ENCODE assay signal across 23 cellular contexts in genomic region chr4:102472441-102473013, GRCh38. TPM values are rescaled to one million over a fixed set of nuclear protein-coding genes. Genes with fewer than 3 reads are reported as not detected.
DNase-seq lines count a peak whose midpoint lies in the region; ATAC-seq, FAIRE-seq and TF ChIP-seq lines count a peak whose summit lies in the region.
"Had no signal": no experiment of that assay in that cellular context is flagged by ENCODE, and none has a peak within 500 bp of the region (broad histone marks: within the 10 kb centered on the region; RNA-seq: fewer than 3 reads in every experiment).

No MANE protein-coding gene starts in this region.

- no peaks in the 10 kb centered on the region for H3K27me3 Mint-ChIP-seq in activated naive CD8-positive, alpha-beta T cell treated with anti-CD3 and anti-CD28 coated beads for 36 hours

- H3K9me3 ChIP-seq in colonic mucosa = no peaks in the 10 kb centered on the region
- H3K9me3 ChIP-seq in pancreas = no peaks in the 10 kb centered on the region
- H3K9me3 ChIP-seq: BE2C had no signal

- H3K36me3 ChIP-seq in colonic mucosa = no peaks in the 10 kb centered on the region
- H3K36me3 ChIP-seq in pancreas = no peaks in the 10 kb centered on the region
- H3K36me3 ChIP-seq: BE2C had no signal

- H3K4me1 ChIP-seq in colonic mucosa (no peaks in the 10 kb centered on the region), pancreas (no peaks in the 10 kb centered on the region)
- H3K4me1 ChIP-seq: BE2C had no signal

- H3K27ac ChIP-seq in 22Rv1 (peak overlapping the region; percentile 47), colonic mucosa (peak overlapping the region; percentile 38), pancreas (no peak overlapping the region)

- WGBS in pancreas, 2 donors = 35 to 39% methylated on average over 1 of the region's 1 CpG

- TF ChIP-seq CTCF in 22Rv1 (IDR thresholded peaks at IDR 0.05) = no peak
- no peak for TF ChIP-seq CTCF in colonic mucosa (IDR thresholded peaks at IDR 0.05)
- TF ChIP-seq CTCF in pancreas (IDR thresholded peaks at IDR 0.05) = no peak

- H3K27me3 ChIP-seq in colonic mucosa = no peaks in the 10 kb centered on the region
- H3K27me3 ChIP-seq in pancreas = no peaks in the 10 kb centered on the region

- H3K4me3 ChIP-seq in colonic mucosa (no peak overlapping the region), pancreas (no peak overlapping the region)
- H3K4me3 ChIP-seq: GM23338 had no signal

- peaks cover 20% of the 10 kb centered on the region for H3K4me1 Mint-ChIP-seq in activated naive CD8-positive, alpha-beta T cell treated with anti-CD3 and anti-CD28 coated beads for 36 hours
- H3K4me1 Mint-ChIP-seq: GM23338, IgD-negative memory B cell had no signal

- no peak overlapping the region for H3K9ac ChIP-seq in colonic mucosa (ENCODE audit: low read depth in 2 of 2, low read length in 2 of 2)

- intact Hi-C loops in colonic mucosa (cut with DNase I) = no loop called here
- intact Hi-C loops in pancreas (cut with DNase I) = no loop called here

- peak; percentile 5 for FAIRE-seq in pancreas (lab: Jason Lieb, UNC)
- FAIRE-seq: GM12892, H54, HTR-8/SVneo had no signal

- H3K36me3 Mint-ChIP-seq in activated naive CD8-positive, alpha-beta T cell treated with anti-CD3 and anti-CD28 coated beads for 36 hours = peaks cover 8% of the 10 kb centered on the region

- peaks cover 16% of the 10 kb centered on the region for H3K9me3 Mint-ChIP-seq in activated naive CD8-positive, alpha-beta T cell treated with anti-CD3 and anti-CD28 coated beads for 36 hours

- H3K4me3 Mint-ChIP-seq in activated naive CD8-positive, alpha-beta T cell treated with anti-CD3 and anti-CD28 coated beads for 36 hours = no peak overlapping the region
- H3K4me3 Mint-ChIP-seq: CD8-positive, alpha-beta memory T cell; GM23338; IgD-negative memory B cell had no signal

- DNase-seq in DMS53 treated with DMSO at 0.1 percent for 48 hours (lab: John Stamatoyannopoulos, UW; ENCODE audit: unreplicated experiment) (peak; percentile 21), colonic mucosa (no peak), pancreas (no peak)
- no peak for DNase-seq in activated naive CD8-positive, alpha-beta T cell treated with anti-CD3 and anti-CD28 coated beads for 36 hours
- DNase-seq: ACHN; BE2C; C1 segment of cervical spinal cord; CD4-positive, CD25-positive, alpha-beta regulatory T cell; CD8-positive, alpha-beta memory T cell; COR-L47; DMS 273 treated with DMSO at 0.1 percent for 48 hours; DMS79; GDM1; HCEC 1CT; KG1 had no signal

- no peak overlapping the region for H3K27ac Mint-ChIP-seq in activated naive CD8-positive, alpha-beta T cell treated with anti-CD3 and anti-CD28 coated beads for 36 hours
- H3K27ac Mint-ChIP-seq: CD4-positive, CD25-positive, alpha-beta regulatory T cell; CD8-positive, alpha-beta memory T cell; GM23338; IgD-negative memory B cell had no signal

- peak in 1 of 4 donors; percentile 53 for ATAC-seq in pancreas
- ATAC-seq in GM19455 (IDR thresholded peaks at IDR 0.05; ENCODE audit: unreplicated experiment) = no peak
- no peak for ATAC-seq in GM18519 (IDR thresholded peaks at IDR 0.05; ENCODE audit: low FRiP score, unreplicated experiment)
- ATAC-seq: GM23338 had no signal

RNA-seq across cellular contexts. Expression of gene NFKB1, which starts 28.6 kb away (rescaled TPM):
- total RNA-seq in colonic mucosa (10 to 100 TPM; 57.6 to 61.6 TPM), pancreas (10 to 100 TPM; 11.5 to 33.5 (median 16.3) TPM)
- polyA plus RNA-seq in pancreas = 10 to 100 TPM in 1 of 2 donors, 1 to 10 TPM in 1; 7.0 to 10.8 TPM
- 100 to 1,000 TPM; 250 to 259 TPM for total RNA-seq in activated naive CD8-positive, alpha-beta T cell treated with anti-CD3 and anti-CD28 coated beads for 36 hours

Comparison
In these comparisons a context has a peak if more than half of its experiments do, and no peak if none do; other contexts are left out.
1. H3K27ac ChIP-seq: peak in 22Rv1 (single experiment) and colonic mucosa (single experiment); none in pancreas (0 of 4).
2. RNA of gene NFKB1, which starts 28.6 kb away (total RNA-seq): 250 to 259 TPM in activated naive CD8-positive, alpha-beta T cell treated with anti-CD3 and anti-CD28 coated beads for 36 hours; 57.6 to 61.6 TPM in colonic mucosa and 11.5 to 33.5 TPM in pancreas; every median in the first group is over 4 times any median in the second.